ENCODE assay signal across 20 cellular contexts in the genomic region with DNA sequence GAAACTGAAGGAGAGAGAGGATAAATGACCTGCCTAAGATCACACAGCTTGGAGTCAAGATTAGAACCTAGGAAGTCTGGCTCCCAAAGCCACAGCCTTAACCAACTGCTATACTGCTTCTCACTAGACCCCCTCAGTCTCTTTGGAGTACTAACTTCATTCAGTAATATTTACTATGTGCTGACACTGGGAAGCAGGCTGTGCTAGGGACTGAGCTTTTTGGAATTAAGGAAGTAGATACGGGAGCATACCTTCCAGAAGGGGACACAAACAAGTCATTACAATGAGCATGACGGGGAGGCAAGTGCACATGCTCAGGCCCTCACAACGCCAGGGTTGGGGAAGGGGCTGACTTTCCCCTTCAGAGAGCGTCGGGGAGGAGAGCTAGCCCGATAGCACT.
"Had no signal": no experiment of that assay in that cellular context is flagged by ENCODE, and none has a peak within 500 bp of the region (broad histone marks: within the 10 kb centered on the region; RNA-seq: fewer than 3 reads in every experiment).

No MANE protein-coding gene starts in this region.

- H3K9me3 Mint-ChIP-seq: natural killer cell; neural crest cell; stimulated activated effector memory CD8-positive, alpha-beta T cell treated with anti-CD3 and anti-CD28 coated beads, Interleukin-12 subunit alpha, Interleukin-12 subunit beta, amount 100 ng/mL, for 72 hours; type B pancreatic cell had no signal

- DNase-seq: dorsolateral prefrontal cortex; effector CD4-positive, alpha-beta T cell; foreskin keratinocyte; heart left ventricle; islet precursor cell; kidney glomerular epithelial cell; left ventricle myocardium superior; lower lobe of right lung; natural killer cell; sigmoid colon; stimulated activated CD4-positive, alpha-beta T cell treated with anti-CD3 and anti-CD28 coated beads, Interleukin-2, amount 100 ng/mL, for 24 hours; stimulated activated CD4-positive, alpha-beta T cell treated with anti-CD3 and anti-CD28 coated beads, Interleukin-4, amount 100 ng/mL, for 24 hours; stimulated activated naive CD4-positive, alpha-beta T cell treated with Interleukin-2 at 50 U/mL for 16 hours; stomach; tibial artery had no signal

- H3K27me3 Mint-ChIP-seq: type B pancreatic cell had no signal

- H3K27ac Mint-ChIP-seq: stimulated activated effector memory CD8-positive, alpha-beta T cell treated with anti-CD3 and anti-CD28 coated beads, Interleukin-12 subunit alpha, Interleukin-12 subunit beta, amount 100 ng/mL, for 72 hours; type B pancreatic cell had no signal

- H3K36me3 Mint-ChIP-seq: natural killer cell, type B pancreatic cell had no signal

- ATAC-seq: esophagus mucosa; foreskin keratinocyte; gastroesophageal sphincter; heart left ventricle; left ventricle myocardium superior; lower lobe of right lung; natural killer cell; stimulated activated effector memory CD8-positive, alpha-beta T cell treated with anti-CD3 and anti-CD28 coated beads, Interleukin-12 subunit alpha, Interleukin-12 subunit beta, amount 100 ng/mL, for 72 hours had no signal

- H3K4me3 Mint-ChIP-seq: natural killer cell; neural crest cell; stimulated activated effector memory CD8-positive, alpha-beta T cell treated with anti-CD3 and anti-CD28 coated beads, Interleukin-12 subunit alpha, Interleukin-12 subunit beta, amount 100 ng/mL, for 72 hours; type B pancreatic cell had no signal

- H3K4me1 Mint-ChIP-seq: natural killer cell; neural crest cell; stimulated activated effector memory CD8-positive, alpha-beta T cell treated with anti-CD3 and anti-CD28 coated beads, Interleukin-12 subunit alpha, Interleukin-12 subunit beta, amount 100 ng/mL, for 72 hours had no signal
